16 cellular contexts compared by ENCODE assay signal in the genomic region with DNA sequence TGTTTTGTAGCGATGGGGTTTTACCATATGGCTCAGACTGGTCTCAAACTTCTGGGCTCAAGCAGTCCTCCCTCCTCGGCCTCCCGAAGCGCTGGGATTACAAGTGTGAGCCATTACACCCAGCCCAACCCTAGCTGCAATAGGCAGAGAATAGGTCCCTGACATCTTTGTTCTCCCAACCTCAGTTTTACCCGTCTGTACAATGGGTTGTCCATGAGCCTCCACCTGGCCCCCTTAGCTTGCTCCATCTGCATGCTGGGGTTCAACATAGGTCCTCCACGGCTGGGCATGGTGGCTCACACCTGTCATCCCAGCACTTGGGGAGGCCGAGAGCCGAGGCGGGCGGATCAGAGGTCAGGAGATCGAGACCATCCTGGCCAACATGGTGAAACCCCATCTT.
"Had no signal": no experiment of that assay in that cellular context is flagged by ENCODE, and none has a peak within 500 bp of the region (broad histone marks: within the 10 kb centered on the region; RNA-seq: fewer than 3 reads in every experiment).

No MANE protein-coding gene starts in this region.

- H3K9ac ChIP-seq: neural progenitor cell had no signal

- H3K4me1 ChIP-seq: neural progenitor cell had no signal

- H3K9me3 ChIP-seq: mucosa of descending colon, prostate gland had no signal

- H2AFZ ChIP-seq: neural progenitor cell had no signal

- H3K9me3 Mint-ChIP-seq: activated naive CD4-positive, alpha-beta T cell treated with anti-CD3 and anti-CD28 coated beads, Interleukin-2, amount 50 U/mL, for 72 hours; activated T-helper 1 cell treated with anti-CD3 and anti-CD28 coated beads, Interleukin-12 subunit alpha, Interleukin-12 subunit beta, Interleukin-2, Interleukin-4 antibody, amounts not matched to agents 30 ng/mL and 10 ng/mL and 1 ng/mL, durations not matched to agents 14 hours and 24 hours and 36 hours; naive B cell; neural progenitor cell; stimulated activated effector memory CD8-positive, alpha-beta T cell treated with anti-CD3 and anti-CD28 coated beads, Interleukin-12 subunit alpha, Interleukin-12 subunit beta, amount 100 ng/mL, for 72 hours; T-helper 2 cell treated with Interferon-gamma antibody and Interleukin-4, amounts not matched to agents 5 μg/mL and 100 μg/mL, for 36 hours had no signal

- DNase-seq: activated CD4-positive, alpha-beta T cell treated with anti-CD3 and anti-CD28 coated beads, Interleukin-2, amount 50 U/mL, for 4 hours; activated gamma-delta T cell treated with Interleukin-2 at 50 U/mL for 16 hours; central memory CD4-positive, alpha-beta T cell; dorsolateral prefrontal cortex; mesenchymal stem cell; mucosa of descending colon; naive B cell; stimulated activated CD4-positive, alpha-beta T cell treated with anti-CD3 and anti-CD28 coated beads, Interleukin-4, amount 100 ng/mL, for 24 hours had no signal

- H3K4me3 ChIP-seq: dorsolateral prefrontal cortex, mucosa of descending colon, neural progenitor cell, prostate gland, SK-N-MC had no signal

- H3K4me2 ChIP-seq: neural progenitor cell had no signal

- H3K4me3 Mint-ChIP-seq: activated T-helper 1 cell treated with anti-CD3 and anti-CD28 coated beads, Interleukin-12 subunit alpha, Interleukin-12 subunit beta, Interleukin-2, Interleukin-4 antibody, amounts not matched to agents 30 ng/mL and 10 ng/mL and 1 ng/mL, durations not matched to agents 14 hours and 24 hours and 36 hours; naive B cell; neural progenitor cell; stimulated activated effector memory CD8-positive, alpha-beta T cell treated with anti-CD3 and anti-CD28 coated beads, Interleukin-12 subunit alpha, Interleukin-12 subunit beta, amount 100 ng/mL, for 72 hours; T-helper 2 cell treated with Interferon-gamma antibody and Interleukin-4, amounts not matched to agents 5 μg/mL and 100 μg/mL, for 36 hours had no signal

- H3K27ac Mint-ChIP-seq: activated T-helper 1 cell treated with anti-CD3 and anti-CD28 coated beads, Interleukin-12 subunit alpha, Interleukin-12 subunit beta, Interleukin-2, Interleukin-4 antibody, amounts not matched to agents 30 ng/mL and 10 ng/mL and 1 ng/mL, durations not matched to agents 14 hours and 24 hours and 36 hours; neural progenitor cell; stimulated activated effector memory CD8-positive, alpha-beta T cell treated with anti-CD3 and anti-CD28 coated beads, Interleukin-12 subunit alpha, Interleukin-12 subunit beta, amount 100 ng/mL, for 72 hours; T-helper 2 cell treated with Interferon-gamma antibody and Interleukin-4, amounts not matched to agents 5 μg/mL and 100 μg/mL, for 36 hours had no signal

- H3K36me3 ChIP-seq: neural progenitor cell, prostate gland had no signal

- H3K27me3 Mint-ChIP-seq: naive B cell had no signal

- H3K36me3 Mint-ChIP-seq: activated naive CD4-positive, alpha-beta T cell treated with anti-CD3 and anti-CD28 coated beads, Interleukin-2, amount 50 U/mL, for 72 hours; neural progenitor cell had no signal

- H3K27me3 ChIP-seq: dorsolateral prefrontal cortex had no signal

- ATAC-seq: activated naive CD4-positive, alpha-beta T cell treated with anti-CD3 and anti-CD28 coated beads, Interleukin-2, amount 50 U/mL, for 72 hours; mucosa of descending colon; sciatic nerve; stimulated activated effector memory CD8-positive, alpha-beta T cell treated with anti-CD3 and anti-CD28 coated beads, Interleukin-12 subunit alpha, Interleukin-12 subunit beta, amount 100 ng/mL, for 72 hours had no signal

- H3K27ac ChIP-seq: neural progenitor cell, SK-N-MC had no signal
